ENCODE assay signal across 12 cellular contexts in genomic region chr16:48607056-48607825, GRCh38. TPM values are rescaled to one million over a fixed set of nuclear protein-coding genes. Genes with fewer than 3 reads are reported as not detected.
DNase-seq lines count a peak whose midpoint lies in the region; ATAC-seq, FAIRE-seq and TF ChIP-seq lines count a peak whose summit lies in the region.
"Had no signal": no experiment of that assay in that cellular context is flagged by ENCODE, and none has a peak within 500 bp of the region (broad histone marks: within the 10 kb centered on the region; RNA-seq: fewer than 3 reads in every experiment).

No MANE protein-coding gene starts in this region.

- DNase-seq in A549 (ENCODE audit: low read depth in 1 of 2, low spot score in 1 of 2) (peak in 1 of 2 experiments; percentile 37), HFFc6 (peak; percentile 25), coronary artery (ENCODE audit: low spot score) (no peak), mucosa of descending colon (peak in 2 of 3 donors; percentile 56 to 62), superior temporal gyrus (ENCODE audit: extremely low spot score) (no peak)
- no peak for DNase-seq in activated CD4-positive, alpha-beta memory T cell treated with anti-CD3 and anti-CD28 coated beads, Interleukin-2, amount 10 ng/mL, durations not matched to agents 7 days and 5 days
- no peak for DNase-seq in effector memory CD8-positive, alpha-beta T cell
- DNase-seq: activated CD4-positive, alpha-beta T cell treated with anti-CD3 and anti-CD28 coated beads, Interleukin-2, amount 50 U/mL, for 48 hours; central memory CD4-positive, alpha-beta T cell; NCI-H524 had no signal

- no peak overlapping the region for H3K4me3 ChIP-seq in A549
- H3K4me3 ChIP-seq in coronary artery: peak overlapping the region; percentile 85
- no peak overlapping the region for H3K4me3 ChIP-seq in mucosa of descending colon

- 0 out of 2 replicates have a peak, but pooled peaks cover 4% of the 10 kb centered on the region for H3K9me3 Mint-ChIP-seq in HFFc6
- H3K9me3 Mint-ChIP-seq in activated CD4-positive, alpha-beta memory T cell treated with anti-CD3 and anti-CD28 coated beads, Interleukin-2, amount 10 ng/mL, durations not matched to agents 7 days and 5 days: no peaks in the 10 kb centered on the region
- H3K9me3 Mint-ChIP-seq in effector memory CD8-positive, alpha-beta T cell: peaks cover 0 to 7% of the 10 kb centered on the region in 2 donors

- no peaks in the 10 kb centered on the region for H3K27me3 Mint-ChIP-seq in HFFc6 (ENCODE audit: insufficient read depth)
- H3K27me3 Mint-ChIP-seq in activated CD4-positive, alpha-beta memory T cell treated with anti-CD3 and anti-CD28 coated beads, Interleukin-2, amount 10 ng/mL, durations not matched to agents 7 days and 5 days: no peaks in the 10 kb centered on the region
- H3K27me3 Mint-ChIP-seq in effector memory CD8-positive, alpha-beta T cell: no peaks in the 10 kb centered on the region

- TF ChIP-seq EP300 in A549 (IDR thresholded peaks at IDR 0.05): no peak

- H3K4me1 ChIP-seq in A549 (peaks cover 42% of the 10 kb centered on the region), mucosa of descending colon (ENCODE audit: low read depth) (peaks cover 61% of the 10 kb centered on the region)

- no peaks in the 10 kb centered on the region for H3K36me3 ChIP-seq in mucosa of descending colon (ENCODE audit: low read depth)

- intact Hi-C loops in mucosa of descending colon (cut with DNase I, micrococcal nuclease): loop anchor here in 1 of 2 donors (10.0 kb wide), 1 partner anchor 52 kb away; no protein-coding TSS in a partner anchor

- POLR2A ChIA-PET in A549 (lab: Yijun Ruan, JAX): no interaction called here
- POLR2A ChIA-PET in activated CD4-positive, alpha-beta memory T cell treated with anti-CD3 and anti-CD28 coated beads, Interleukin-2, amount 10 ng/mL, durations not matched to agents 7 days and 5 days (lab: Charles Lee): interaction anchor here (0.8 to 4.7 kb wide), 7 partner anchors 10 to 221 kb away, joined by 3 to 39 read pairs (median 5); no protein-coding TSS in a partner anchor

- no peak overlapping the region for H3K4me3 Mint-ChIP-seq in HFFc6
- H3K4me3 Mint-ChIP-seq in activated CD4-positive, alpha-beta memory T cell treated with anti-CD3 and anti-CD28 coated beads, Interleukin-2, amount 10 ng/mL, durations not matched to agents 7 days and 5 days: no peak overlapping the region
- H3K4me3 Mint-ChIP-seq in effector memory CD8-positive, alpha-beta T cell: no peak overlapping the region

- WGBS in A549 (ENCODE audit: missing lambda C conversion rate): 72% methylated on average over 7 of the region's 7 CpGs

- H3K27ac ChIP-seq in A549 (no peak overlapping the region), coronary artery (no peak overlapping the region)

- H3K4me2 ChIP-seq in A549: peak overlapping the region; percentile 88

- H3K9me3 ChIP-seq in A549: no peaks in the 10 kb centered on the region
- no peaks in the 10 kb centered on the region for H3K9me3 ChIP-seq in mucosa of descending colon

- TF ChIP-seq CTCF in A549 (IDR thresholded peaks at IDR 0.05): no peak
- TF ChIP-seq CTCF in HFFc6 (IDR thresholded peaks at IDR 0.05): no peak
- no peak for TF ChIP-seq CTCF in coronary artery (IDR thresholded peaks at IDR 0.05)
- no peak for TF ChIP-seq CTCF in mucosa of descending colon (IDR thresholded peaks at IDR 0.05)

- CTCF ChIA-PET in A549 (lab: Yijun Ruan, JAX): interaction anchor here (0.6 to 2.4 kb wide), 3 partner anchors 16 to 299 kb away, joined by 3 to 8 read pairs (median 4); no protein-coding TSS in a partner anchor
- CTCF ChIA-PET in activated CD4-positive, alpha-beta memory T cell treated with anti-CD3 and anti-CD28 coated beads, Interleukin-2, amount 10 ng/mL, durations not matched to agents 7 days and 5 days (lab: Charles Lee): interaction anchor here (2.3 to 9.8 kb wide), 2 partner anchors 16 to 23 kb away, joined by 5 to 143 read pairs; no protein-coding TSS in a partner anchor

- H3K36me3 Mint-ChIP-seq in HFFc6 (ENCODE audit: low read depth): peaks cover 11% of the 10 kb centered on the region
- peaks cover 20% of the 10 kb centered on the region for H3K36me3 Mint-ChIP-seq in activated CD4-positive, alpha-beta memory T cell treated with anti-CD3 and anti-CD28 coated beads, Interleukin-2, amount 10 ng/mL, durations not matched to agents 7 days and 5 days (ENCODE audit: low read depth)
- H3K36me3 Mint-ChIP-seq in effector memory CD8-positive, alpha-beta T cell (ENCODE audit: insufficient read depth): peaks cover 22% of the 10 kb centered on the region

- peaks cover 23% of the 10 kb centered on the region for H3K4me1 Mint-ChIP-seq in HFFc6 (ENCODE audit: low read depth)
- H3K4me1 Mint-ChIP-seq in activated CD4-positive, alpha-beta memory T cell treated with anti-CD3 and anti-CD28 coated beads, Interleukin-2, amount 10 ng/mL, durations not matched to agents 7 days and 5 days: peaks cover 44% of the 10 kb centered on the region
- peaks cover 31 to 40% of the 10 kb centered on the region in 2 donors for H3K4me1 Mint-ChIP-seq in effector memory CD8-positive, alpha-beta T cell (ENCODE audit: low read depth in 2 of 2)

- no peak for FAIRE-seq in A549 (lab: Jason Lieb, UNC)
- FAIRE-seq: islet of Langerhans had no signal

- peak in 1 of 2 experiments; percentile 6; a peak in 1 of 6 replicates for ATAC-seq in A549
- peak; percentile 66 for ATAC-seq in mucosa of descending colon
- ATAC-seq in HG02981 (IDR thresholded peaks at IDR 0.05; ENCODE audit: unreplicated experiment): no peak
- ATAC-seq in effector memory CD8-positive, alpha-beta T cell (replicated peaks): no peak

- H3K27ac Mint-ChIP-seq in HFFc6: no peak overlapping the region
- no peak overlapping the region for H3K27ac Mint-ChIP-seq in activated CD4-positive, alpha-beta memory T cell treated with anti-CD3 and anti-CD28 coated beads, Interleukin-2, amount 10 ng/mL, durations not matched to agents 7 days and 5 days
- H3K27ac Mint-ChIP-seq in effector memory CD8-positive, alpha-beta T cell: no peak overlapping the region

- no peak for TF ChIP-seq RAD21 in A549 (conservative IDR thresholded peaks at IDR 0.05 in 1 of 2, IDR thresholded peaks at IDR 0.05 in 1 of 2)

- no peak for TF ChIP-seq POLR2A in A549 (IDR thresholded peaks at IDR 0.05; ENCODE audit: low read length)

TF ChIP-seq in A549, 52 proteins besides CTCF, POLR2A, EP300 and RAD21:
- no peak for TF ChIP-seq RNF2 (IDR thresholded peaks at IDR 0.05; ENCODE audit: borderline replicate concordance, low read depth)
- TF ChIP-seq PBX3 (IDR thresholded peaks at IDR 0.05): no peak
- TF ChIP-seq GATA3 (IDR thresholded peaks at IDR 0.05; ENCODE audit: borderline replicate concordance): no peak
- TF ChIP-seq, protein P1, sequence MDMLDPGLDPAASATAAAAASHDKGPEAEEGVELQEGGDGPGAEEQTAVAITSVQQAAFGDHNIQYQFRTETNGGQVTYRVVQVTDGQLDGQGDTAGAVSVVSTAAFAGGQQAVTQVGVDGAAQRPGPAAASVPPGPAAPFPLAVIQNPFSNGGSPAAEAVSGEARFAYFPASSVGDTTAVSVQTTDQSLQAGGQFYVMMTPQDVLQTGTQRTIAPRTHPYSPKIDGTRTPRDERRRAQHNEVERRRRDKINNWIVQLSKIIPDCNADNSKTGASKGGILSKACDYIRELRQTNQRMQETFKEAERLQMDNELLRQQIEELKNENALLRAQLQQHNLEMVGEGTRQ (IDR thresholded peaks at IDR 0.05): no peak

RNA-seq across cellular contexts. Expression of gene N4BP1, which starts 2.7 kb away (rescaled TPM):
- polyA plus RNA-seq in A549 (2011; rRNA removed): 18.4 and 20.4 TPM in 2 replicates
- 5.8 and 7.3 TPM in 2 replicates for polyA plus RNA-seq in A549 (2012; cell fraction: cytosol; rRNA removed)
- 14.0 and 14.8 TPM in 2 replicates for polyA plus RNA-seq in A549 (2012; cell fraction: nucleus; rRNA removed)
- 12.6 to 14.4 TPM (median 14.1 TPM) in 3 replicates for polyA plus RNA-seq in A549 (2017; fragmentation: RNase III; extraction: RNeasy Plus Mini Kit Qiagen cat#74134 plus additional on column Dnase treatment)
- 12.1 and 12.8 TPM in 2 replicates for polyA minus RNA-seq in A549 (2011; rRNA and poly(A)+ RNA removed)
- 10 to 100 TPM; 18.6 to 30.3 (median 25.0) TPM for total RNA-seq in HFFc6 (2021; fragmentation: NEBNext Ultra II Directional; extraction: Animal tissue kit (Norgen Biotek cat#: 25700))
- total RNA-seq in mucosa of descending colon: 10 to 100 TPM; 34.6 to 38.9 (median 37.1) TPM
- total RNA-seq in activated CD4-positive, alpha-beta memory T cell treated with anti-CD3 and anti-CD28 coated beads, Interleukin-2, amount 10 ng/mL, durations not matched to agents 7 days and 5 days: 100 to 1,000 TPM; 106 to 109 TPM

Comparison
In these comparisons a context has a peak if more than half of its experiments do, and no peak if none do; other contexts are left out.
1. DNase-seq: peak in HFFc6 (single experiment) and mucosa of descending colon (2 of 3); none in coronary artery (single experiment), superior temporal gyrus (single experiment), activated CD4-positive, alpha-beta memory T cell treated with anti-CD3 and anti-CD28 coated beads, Interleukin-2, amount 10 ng/mL, durations not matched to agents 7 days and 5 days (single experiment) and effector memory CD8-positive, alpha-beta T cell (0 of 3).